1 cellular context compared by ENCODE assay signal in the genomic region with DNA sequence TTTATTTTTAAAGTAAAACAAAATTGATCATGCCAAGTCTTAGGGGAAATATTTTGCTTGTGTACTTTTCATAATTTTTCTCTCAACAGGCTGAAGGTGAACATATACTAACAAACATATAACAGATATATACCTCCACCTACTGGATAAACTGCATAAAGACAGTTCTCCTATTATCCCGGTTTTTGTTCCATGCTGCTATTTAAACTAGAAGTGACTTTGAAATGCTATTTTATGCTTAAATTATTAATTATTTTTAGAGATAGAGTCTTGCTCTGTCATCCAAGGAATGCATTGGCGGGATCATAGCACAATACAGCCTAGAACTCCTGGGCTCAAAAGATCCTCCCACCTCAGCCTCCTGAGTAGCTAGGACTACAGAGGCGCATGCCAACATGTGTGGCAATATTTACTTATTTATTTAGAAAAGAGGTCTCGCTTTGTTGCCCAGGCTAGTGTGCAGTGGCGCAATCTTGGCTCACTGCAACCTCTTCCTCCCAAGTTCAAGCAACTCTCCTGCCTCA.
TF ChIP-seq lines count a peak whose summit lies in the region.

No MANE protein-coding gene starts in this region.

TF ChIP-seq in HepG2, 621 proteins besides CTCF, POLR2A, EP300 and RAD21 (continued from another document and continues in another):
- TF ChIP-seq CBX5 (CRISPR knock-in tag; IDR thresholded peaks at IDR 0.05; ENCODE audit: borderline replicate concordance), result peak; percentile 44; the same call in 1 of the 2 replicates
- TF ChIP-seq HNF4G (IDR thresholded peaks at IDR 0.05; ENCODE audit: borderline replicate concordance, low read depth, low read length), result no peak
- TF ChIP-seq HNF4G (CRISPR knock-in tag; IDR thresholded peaks at IDR 0.05; ENCODE audit: borderline replicate concordance, low read depth), result no peak
- TF ChIP-seq MED8 (CRISPR knock-in tag; IDR thresholded peaks at IDR 0.05; ENCODE audit: insufficient replicate concordance), result no peak
- 0 out of 2 replicates have a peak, but pooled peaks have one; percentile 50 for TF ChIP-seq NFKBIZ (CRISPR knock-in tag; IDR thresholded peaks at IDR 0.05)
- TF ChIP-seq ZEB1 (IDR thresholded peaks at IDR 0.05; ENCODE audit: insufficient replicate concordance, low read depth), result no peak
- TF ChIP-seq, protein P1, sequence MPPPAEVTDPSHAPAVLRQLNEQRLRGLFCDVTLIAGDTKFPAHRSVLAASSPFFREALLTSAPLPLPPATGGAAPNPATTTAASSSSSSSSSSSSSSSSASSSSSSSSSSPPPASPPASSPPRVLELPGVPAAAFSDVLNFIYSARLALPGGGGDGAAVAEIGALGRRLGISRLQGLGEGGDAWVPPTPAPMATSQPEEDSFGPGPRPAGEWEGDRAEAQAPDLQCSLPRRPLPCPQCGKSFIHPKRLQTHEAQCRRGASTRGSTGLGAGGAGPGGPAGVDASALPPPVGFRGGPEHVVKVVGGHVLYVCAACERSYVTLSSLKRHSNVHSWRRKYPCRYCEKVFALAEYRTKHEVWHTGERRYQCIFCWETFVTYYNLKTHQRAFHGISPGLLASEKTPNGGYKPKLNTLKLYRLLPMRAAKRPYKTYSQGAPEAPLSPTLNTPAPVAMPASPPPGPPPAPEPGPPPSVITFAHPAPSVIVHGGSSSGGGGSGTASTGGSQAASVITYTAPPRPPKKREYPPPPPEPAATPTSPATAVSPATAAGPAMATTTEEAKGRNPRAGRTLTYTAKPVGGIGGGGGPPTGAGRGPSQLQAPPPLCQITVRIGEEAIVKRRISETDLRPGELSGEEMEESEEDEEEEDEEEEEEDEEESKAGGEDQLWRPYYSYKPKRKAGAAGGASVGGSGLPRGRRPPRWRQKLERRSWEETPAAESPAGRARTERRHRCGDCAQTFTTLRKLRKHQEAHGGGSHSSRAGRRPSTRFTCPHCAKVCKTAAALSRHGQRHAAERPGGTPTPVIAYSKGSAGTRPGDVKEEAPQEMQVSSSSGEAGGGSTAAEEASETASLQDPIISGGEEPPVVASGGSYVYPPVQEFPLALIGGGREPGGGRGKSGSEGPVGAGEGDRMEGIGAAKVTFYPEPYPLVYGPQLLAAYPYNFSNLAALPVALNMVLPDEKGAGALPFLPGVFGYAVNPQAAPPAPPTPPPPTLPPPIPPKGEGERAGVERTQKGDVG (CRISPR knock-in tag; IDR thresholded peaks at IDR 0.05; ENCODE audit: borderline replicate concordance), result no peak
- no peak for TF ChIP-seq ZSCAN21 (CRISPR knock-in tag; IDR thresholded peaks at IDR 0.05; ENCODE audit: borderline replicate concordance)
- TF ChIP-seq, protein P2, sequence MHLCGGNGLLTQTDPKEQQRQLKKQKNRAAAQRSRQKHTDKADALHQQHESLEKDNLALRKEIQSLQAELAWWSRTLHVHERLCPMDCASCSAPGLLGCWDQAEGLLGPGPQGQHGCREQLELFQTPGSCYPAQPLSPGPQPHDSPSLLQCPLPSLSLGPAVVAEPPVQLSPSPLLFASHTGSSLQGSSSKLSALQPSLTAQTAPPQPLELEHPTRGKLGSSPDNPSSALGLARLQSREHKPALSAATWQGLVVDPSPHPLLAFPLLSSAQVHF (CRISPR knock-in tag; IDR thresholded peaks at IDR 0.05), result no peak
- TF ChIP-seq ZNF850 (CRISPR knock-in tag; conservative IDR thresholded peaks at IDR 0.05), result no peak
- peak; percentile 55 for TF ChIP-seq SMC3 (IDR thresholded peaks at IDR 0.05; ENCODE audit: low read length)
- TF ChIP-seq, protein P3, sequence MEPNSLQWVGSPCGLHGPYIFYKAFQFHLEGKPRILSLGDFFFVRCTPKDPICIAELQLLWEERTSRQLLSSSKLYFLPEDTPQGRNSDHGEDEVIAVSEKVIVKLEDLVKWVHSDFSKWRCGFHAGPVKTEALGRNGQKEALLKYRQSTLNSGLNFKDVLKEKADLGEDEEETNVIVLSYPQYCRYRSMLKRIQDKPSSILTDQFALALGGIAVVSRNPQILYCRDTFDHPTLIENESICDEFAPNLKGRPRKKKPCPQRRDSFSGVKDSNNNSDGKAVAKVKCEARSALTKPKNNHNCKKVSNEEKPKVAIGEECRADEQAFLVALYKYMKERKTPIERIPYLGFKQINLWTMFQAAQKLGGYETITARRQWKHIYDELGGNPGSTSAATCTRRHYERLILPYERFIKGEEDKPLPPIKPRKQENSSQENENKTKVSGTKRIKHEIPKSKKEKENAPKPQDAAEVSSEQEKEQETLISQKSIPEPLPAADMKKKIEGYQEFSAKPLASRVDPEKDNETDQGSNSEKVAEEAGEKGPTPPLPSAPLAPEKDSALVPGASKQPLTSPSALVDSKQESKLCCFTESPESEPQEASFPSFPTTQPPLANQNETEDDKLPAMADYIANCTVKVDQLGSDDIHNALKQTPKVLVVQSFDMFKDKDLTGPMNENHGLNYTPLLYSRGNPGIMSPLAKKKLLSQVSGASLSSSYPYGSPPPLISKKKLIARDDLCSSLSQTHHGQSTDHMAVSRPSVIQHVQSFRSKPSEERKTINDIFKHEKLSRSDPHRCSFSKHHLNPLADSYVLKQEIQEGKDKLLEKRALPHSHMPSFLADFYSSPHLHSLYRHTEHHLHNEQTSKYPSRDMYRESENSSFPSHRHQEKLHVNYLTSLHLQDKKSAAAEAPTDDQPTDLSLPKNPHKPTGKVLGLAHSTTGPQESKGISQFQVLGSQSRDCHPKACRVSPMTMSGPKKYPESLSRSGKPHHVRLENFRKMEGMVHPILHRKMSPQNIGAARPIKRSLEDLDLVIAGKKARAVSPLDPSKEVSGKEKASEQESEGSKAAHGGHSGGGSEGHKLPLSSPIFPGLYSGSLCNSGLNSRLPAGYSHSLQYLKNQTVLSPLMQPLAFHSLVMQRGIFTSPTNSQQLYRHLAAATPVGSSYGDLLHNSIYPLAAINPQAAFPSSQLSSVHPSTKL (CRISPR knock-in tag; IDR thresholded peaks at IDR 0.05), result peak; percentile 89
- TF ChIP-seq NR2F6 (IDR thresholded peaks at IDR 0.05), result 0 out of 2 replicates have a peak, but pooled peaks have one; percentile 46
- TF ChIP-seq NR2F6 (CRISPR knock-in tag; IDR thresholded peaks at IDR 0.05), result peak; percentile 59
- TF ChIP-seq TAF1 (CRISPR knock-in tag; IDR thresholded peaks at IDR 0.05), result no peak
- TF ChIP-seq RORA (CRISPR knock-in tag; IDR thresholded peaks at IDR 0.05), result 0 out of 2 replicates have a peak, but pooled peaks have one; percentile 34
- TF ChIP-seq CEBPB (IDR thresholded peaks at IDR 0.05; ENCODE audit: borderline replicate concordance, low read depth, low read length), result peak; percentile 92
- no peak for TF ChIP-seq ATF1 (CRISPR knock-in tag; IDR thresholded peaks at IDR 0.05)
- TF ChIP-seq, protein P4, sequence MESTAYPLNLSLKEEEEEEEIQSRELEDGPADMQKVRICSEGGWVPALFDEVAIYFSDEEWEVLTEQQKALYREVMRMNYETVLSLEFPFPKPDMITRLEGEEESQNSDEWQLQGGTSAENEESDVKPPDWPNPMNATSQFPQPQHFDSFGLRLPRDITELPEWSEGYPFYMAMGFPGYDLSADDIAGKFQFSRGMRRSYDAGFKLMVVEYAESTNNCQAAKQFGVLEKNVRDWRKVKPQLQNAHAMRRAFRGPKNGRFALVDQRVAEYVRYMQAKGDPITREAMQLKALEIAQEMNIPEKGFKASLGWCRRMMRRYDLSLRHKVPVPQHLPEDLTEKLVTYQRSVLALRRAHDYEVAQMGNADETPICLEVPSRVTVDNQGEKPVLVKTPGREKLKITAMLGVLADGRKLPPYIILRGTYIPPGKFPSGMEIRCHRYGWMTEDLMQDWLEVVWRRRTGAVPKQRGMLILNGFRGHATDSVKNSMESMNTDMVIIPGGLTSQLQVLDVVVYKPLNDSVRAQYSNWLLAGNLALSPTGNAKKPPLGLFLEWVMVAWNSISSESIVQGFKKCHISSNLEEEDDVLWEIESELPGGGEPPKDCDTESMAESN (CRISPR knock-in tag; conservative IDR thresholded peaks at IDR 0.05), result no peak
- no peak for TF ChIP-seq MBNL3 (CRISPR knock-in tag; conservative IDR thresholded peaks at IDR 0.05)
- TF ChIP-seq THYN1 (CRISPR knock-in tag; IDR thresholded peaks at IDR 0.05; ENCODE audit: borderline replicate concordance, low read depth), result no peak
- no peak for TF ChIP-seq SNAPC2 (CRISPR knock-in tag; IDR thresholded peaks at IDR 0.05)
- peak; percentile 79 for TF ChIP-seq ISL2 (CRISPR knock-in tag; IDR thresholded peaks at IDR 0.05)
- TF ChIP-seq EZH2 (conservative IDR thresholded peaks at IDR 0.05; ENCODE audit: low read depth, low read length), result no peak
- TF ChIP-seq ZNF569 (CRISPR knock-in tag; IDR thresholded peaks at IDR 0.05; ENCODE audit: borderline replicate concordance), result no peak
- no peak for TF ChIP-seq MYNN (CRISPR knock-in tag; IDR thresholded peaks at IDR 0.05; ENCODE audit: low read depth)
- TF ChIP-seq KAT7 (CRISPR knock-in tag; IDR thresholded peaks at IDR 0.05; ENCODE audit: borderline replicate concordance), result 0 out of 2 replicates have a peak, but pooled peaks have one; percentile 46
- TF ChIP-seq ZNF510 (CRISPR knock-in tag; IDR thresholded peaks at IDR 0.05; ENCODE audit: low read depth), result no peak
- no peak for TF ChIP-seq ZNF282 (IDR thresholded peaks at IDR 0.05; ENCODE audit: partially characterized antibody)
- no peak for TF ChIP-seq ZNF329 (CRISPR knock-in tag; IDR thresholded peaks at IDR 0.05; ENCODE audit: low read depth)
- TF ChIP-seq GFI1 (CRISPR knock-in tag; IDR thresholded peaks at IDR 0.05; ENCODE audit: borderline replicate concordance), result 0 out of 2 replicates have a peak, but pooled peaks have one; percentile 29
- no peak for TF ChIP-seq JUN (CRISPR knock-in tag; IDR thresholded peaks at IDR 0.05)
- TF ChIP-seq ZNF619 (CRISPR knock-in tag; IDR thresholded peaks at IDR 0.05), result no peak
- TF ChIP-seq, protein P5, sequence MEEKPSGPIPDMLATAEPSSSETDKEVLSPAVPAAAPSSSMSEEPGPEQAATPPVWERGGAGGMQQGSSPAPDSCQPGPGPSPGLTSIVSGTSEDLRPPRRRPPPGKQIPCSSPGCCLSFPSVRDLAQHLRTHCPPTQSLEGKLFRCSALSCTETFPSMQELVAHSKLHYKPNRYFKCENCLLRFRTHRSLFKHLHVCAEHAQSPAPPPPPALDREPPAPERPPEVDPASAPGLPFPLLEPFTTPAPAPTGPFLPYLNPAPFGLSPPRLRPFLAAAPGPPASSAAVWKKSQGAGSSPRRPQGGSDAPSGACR (CRISPR knock-in tag; IDR thresholded peaks at IDR 0.05), result no peak
- TF ChIP-seq KLF12 (CRISPR knock-in tag; IDR thresholded peaks at IDR 0.05; ENCODE audit: borderline replicate concordance), result no peak
- TF ChIP-seq GLI4 (CRISPR knock-in tag; IDR thresholded peaks at IDR 0.05; ENCODE audit: borderline replicate concordance), result no peak
- no peak for TF ChIP-seq ZFYVE20 (CRISPR knock-in tag; IDR thresholded peaks at IDR 0.05; ENCODE audit: borderline replicate concordance, low read depth)
- TF ChIP-seq ZNF589 (CRISPR knock-in tag; conservative IDR thresholded peaks at IDR 0.05), result no peak
- TF ChIP-seq, protein P6, sequence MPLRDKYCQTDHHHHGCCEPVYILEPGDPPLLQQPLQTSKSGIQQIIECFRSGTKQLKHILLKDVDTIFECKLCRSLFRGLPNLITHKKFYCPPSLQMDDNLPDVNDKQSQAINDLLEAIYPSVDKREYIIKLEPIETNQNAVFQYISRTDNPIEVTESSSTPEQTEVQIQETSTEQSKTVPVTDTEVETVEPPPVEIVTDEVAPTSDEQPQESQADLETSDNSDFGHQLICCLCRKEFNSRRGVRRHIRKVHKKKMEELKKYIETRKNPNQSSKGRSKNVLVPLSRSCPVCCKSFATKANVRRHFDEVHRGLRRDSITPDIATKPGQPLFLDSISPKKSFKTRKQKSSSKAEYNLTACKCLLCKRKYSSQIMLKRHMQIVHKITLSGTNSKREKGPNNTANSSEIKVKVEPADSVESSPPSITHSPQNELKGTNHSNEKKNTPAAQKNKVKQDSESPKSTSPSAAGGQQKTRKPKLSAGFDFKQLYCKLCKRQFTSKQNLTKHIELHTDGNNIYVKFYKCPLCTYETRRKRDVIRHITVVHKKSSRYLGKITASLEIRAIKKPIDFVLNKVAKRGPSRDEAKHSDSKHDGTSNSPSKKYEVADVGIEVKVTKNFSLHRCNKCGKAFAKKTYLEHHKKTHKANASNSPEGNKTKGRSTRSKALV (CRISPR knock-in tag; IDR thresholded peaks at IDR 0.05), result no peak
- no peak for TF ChIP-seq ZNF101 (CRISPR knock-in tag; IDR thresholded peaks at IDR 0.05; ENCODE audit: borderline replicate concordance, low read depth)
- TF ChIP-seq, protein P7, sequence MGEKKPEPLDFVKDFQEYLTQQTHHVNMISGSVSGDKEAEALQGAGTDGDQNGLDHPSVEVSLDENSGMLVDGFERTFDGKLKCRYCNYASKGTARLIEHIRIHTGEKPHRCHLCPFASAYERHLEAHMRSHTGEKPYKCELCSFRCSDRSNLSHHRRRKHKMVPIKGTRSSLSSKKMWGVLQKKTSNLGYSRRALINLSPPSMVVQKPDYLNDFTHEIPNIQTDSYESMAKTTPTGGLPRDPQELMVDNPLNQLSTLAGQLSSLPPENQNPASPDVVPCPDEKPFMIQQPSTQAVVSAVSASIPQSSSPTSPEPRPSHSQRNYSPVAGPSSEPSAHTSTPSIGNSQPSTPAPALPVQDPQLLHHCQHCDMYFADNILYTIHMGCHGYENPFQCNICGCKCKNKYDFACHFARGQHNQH (CRISPR knock-in tag; IDR thresholded peaks at IDR 0.05), result 0 out of 2 replicates have a peak, but pooled peaks have one; percentile 40
- TF ChIP-seq FIP1L1 (IDR thresholded peaks at IDR 0.05; ENCODE audit: borderline replicate concordance, insufficient read depth, low read depth, low read length), result no peak
- TF ChIP-seq RFX1 (IDR thresholded peaks at IDR 0.05), result no peak
- TF ChIP-seq, protein P8, sequence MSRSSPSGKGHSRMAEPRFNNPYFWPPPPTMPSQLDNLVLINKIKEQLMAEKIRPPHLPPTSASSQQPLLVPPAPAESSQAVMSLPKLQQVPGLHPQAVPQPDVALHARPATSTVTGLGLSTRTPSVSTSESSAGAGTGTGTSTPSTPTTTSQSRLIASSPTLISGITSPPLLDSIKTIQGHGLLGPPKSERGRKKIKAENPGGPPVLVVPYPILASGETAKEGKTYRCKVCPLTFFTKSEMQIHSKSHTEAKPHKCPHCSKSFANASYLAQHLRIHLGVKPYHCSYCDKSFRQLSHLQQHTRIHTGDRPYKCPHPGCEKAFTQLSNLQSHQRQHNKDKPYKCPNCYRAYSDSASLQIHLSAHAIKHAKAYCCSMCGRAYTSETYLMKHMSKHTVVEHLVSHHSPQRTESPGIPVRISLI (CRISPR knock-in tag; IDR thresholded peaks at IDR 0.05; ENCODE audit: borderline replicate concordance), result no peak
- TF ChIP-seq, protein P9, sequence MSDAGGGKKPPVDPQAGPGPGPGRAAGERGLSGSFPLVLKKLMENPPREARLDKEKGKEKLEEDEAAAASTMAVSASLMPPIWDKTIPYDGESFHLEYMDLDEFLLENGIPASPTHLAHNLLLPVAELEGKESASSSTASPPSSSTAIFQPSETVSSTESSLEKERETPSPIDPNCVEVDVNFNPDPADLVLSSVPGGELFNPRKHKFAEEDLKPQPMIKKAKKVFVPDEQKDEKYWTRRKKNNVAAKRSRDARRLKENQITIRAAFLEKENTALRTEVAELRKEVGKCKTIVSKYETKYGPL (CRISPR knock-in tag; IDR thresholded peaks at IDR 0.05), result no peak
- TF ChIP-seq ASH2L (IDR thresholded peaks at IDR 0.05; ENCODE audit: insufficient read length, low read depth, low read length), result no peak
- TF ChIP-seq, protein P10, sequence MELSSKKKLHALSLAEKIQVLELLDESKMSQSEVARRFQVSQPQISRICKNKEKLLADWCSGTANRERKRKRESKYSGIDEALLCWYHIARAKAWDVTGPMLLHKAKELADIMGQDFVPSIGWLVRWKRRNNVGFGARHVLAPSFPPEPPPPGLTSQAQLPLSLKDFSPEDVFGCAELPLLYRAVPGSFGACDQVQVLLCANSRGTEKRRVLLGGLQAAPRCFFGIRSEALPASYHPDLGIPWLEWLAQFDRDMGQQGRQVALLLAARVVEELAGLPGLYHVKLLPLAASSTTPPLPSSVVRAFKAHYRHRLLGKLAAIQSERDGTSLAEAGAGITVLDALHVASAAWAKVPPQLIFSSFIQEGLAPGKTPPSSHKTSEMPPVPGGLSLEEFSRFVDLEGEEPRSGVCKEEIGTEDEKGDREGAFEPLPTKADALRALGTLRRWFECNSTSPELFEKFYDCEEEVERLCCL (CRISPR knock-in tag; IDR thresholded peaks at IDR 0.05; ENCODE audit: borderline replicate concordance), result no peak
